8 cellular contexts compared by ENCODE assay signal in the genomic region with DNA sequence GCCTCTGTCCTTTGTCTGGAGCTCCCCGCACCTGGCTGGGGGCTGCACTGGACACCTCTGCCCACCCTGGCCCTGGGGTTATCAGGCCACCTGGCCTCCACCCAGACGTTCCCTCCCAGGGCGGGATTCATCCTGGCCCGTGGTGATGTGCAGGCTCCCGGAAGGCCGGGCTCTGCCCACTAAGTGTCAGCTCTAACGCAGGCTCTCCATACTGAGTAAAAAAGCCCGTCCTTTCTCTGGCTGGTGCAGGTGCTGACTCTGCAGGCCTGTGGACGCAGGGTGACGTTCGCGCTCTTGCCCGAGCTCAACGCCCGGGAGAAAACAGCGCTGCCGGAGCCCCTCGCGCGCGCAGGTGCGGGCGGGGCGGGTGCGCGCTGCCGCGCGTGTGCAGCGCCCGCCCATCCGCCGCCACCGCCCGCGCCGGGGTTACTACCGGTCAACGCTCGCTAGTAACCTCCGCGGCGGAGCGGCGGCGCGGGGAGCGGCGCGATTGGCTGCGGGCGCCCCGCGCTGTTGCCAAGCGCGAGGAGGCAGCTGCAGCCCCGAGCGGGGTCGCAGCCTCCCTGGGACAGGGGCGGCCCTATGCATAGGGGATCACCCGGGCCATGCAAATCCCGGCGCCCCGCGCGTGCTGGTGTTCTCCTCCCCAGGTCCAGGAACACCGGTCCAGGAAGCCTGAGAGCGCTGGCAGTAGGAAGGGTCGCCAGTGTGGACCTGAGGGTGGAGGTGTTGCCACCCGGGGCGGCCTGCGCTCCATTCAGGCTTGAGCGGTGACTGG. TPM values are rescaled to one million over a fixed set of nuclear protein-coding genes. Genes with fewer than 3 reads are reported as not detected.
DNase-seq lines count a peak whose midpoint lies in the region; ATAC-seq and TF ChIP-seq lines count a peak whose summit lies in the region.

No MANE protein-coding gene starts in this region.

- POLR2A ChIA-PET in AG04449 (lab: Yijun Ruan, JAX) = no interaction called here

- WGBS in iPS DF 6.9 (ENCODE audit: insufficient coverage, insufficient read length) = no CpG with 5 or more reads among the region's 73 CpGs
- 2 to 4% methylated on average over 73 of the region's 73 CpGs for WGBS in sigmoid colon, 2 donors

- ATAC-seq in HG03442 (IDR thresholded peaks at IDR 0.05; ENCODE audit: unreplicated experiment) = no peak

- H3K9me3 ChIP-seq in ascending aorta (no peaks in the 10 kb centered on the region), iPS DF 6.9 (ENCODE audit: control insufficient read depth, insufficient read depth, low read length) (no peaks in the 10 kb centered on the region), sigmoid colon (no peaks in the 10 kb centered on the region)

- no peak for TF ChIP-seq CTCF in AG04449 (IDR thresholded peaks at IDR 0.05; ENCODE audit: insufficient read depth, low read length, missing control alignments)
- no peak for TF ChIP-seq CTCF in ascending aorta (IDR thresholded peaks at IDR 0.05)
- no peak for TF ChIP-seq CTCF in sigmoid colon (IDR thresholded peaks at IDR 0.05)

- peak overlapping the region; percentile 10; the same call in 1 of the 2 replicates for H3K4me3 ChIP-seq in AG04449 (ENCODE audit: low read depth, low read length)
- peak overlapping the region; percentile 55 to 73 for H3K4me3 ChIP-seq in ascending aorta
- H3K4me3 ChIP-seq in iPS DF 6.9 (ENCODE audit: low read length) = peak overlapping the region; percentile 31; the same call in 1 of the 2 replicates
- H3K4me3 ChIP-seq in sigmoid colon = peak overlapping the region; percentile 39 to 61 (median 56)

- TF ChIP-seq POLR2A in GM19099 (IDR thresholded peaks at IDR 0.05; ENCODE audit: extremely low read depth, insufficient read length, low read depth) (peak; percentile 50), sigmoid colon (IDR thresholded peaks at IDR 0.05) (no peak)

- TF ChIP-seq EP300 in sigmoid colon (IDR thresholded peaks at IDR 0.05) = peak in 2 of 4 donors; percentile 44 to 59

- H3K27ac ChIP-seq in ascending aorta (peak overlapping the region; percentile 69 to 71), iPS DF 6.9 (ENCODE audit: low read length) (no peak overlapping the region), sigmoid colon (peak overlapping the region; percentile 86 to 90 (median 90))

- H3K4me1 ChIP-seq in ascending aorta (peaks cover 17 to 22% of the 10 kb centered on the region in 2 donors), iPS DF 6.9 (ENCODE audit: control insufficient read depth, insufficient read depth, low read length) (peaks cover 3% of the 10 kb centered on the region; the same call in 1 of the 2 replicates), sigmoid colon (peaks cover 0 to 72% (median 56%) of the 10 kb centered on the region in 4 donors)

- intact Hi-C loops in ascending aorta (cut with DNase I) = loop anchor here (5.0 to 10.0 kb wide), 2 partner anchors 57 to 810 kb away; a partner anchor contains a TSS
- intact Hi-C loops in sigmoid colon (cut with DNase I) = loop anchor here (10.0 kb wide), 1 partner anchor 810 kb away; a partner anchor contains a TSS

- CTCF ChIA-PET in AG04449 (lab: Yijun Ruan, JAX) = interaction anchor here (1.0 kb wide), 1 partner anchor 24 kb away, joined by 3 read pairs; no protein-coding TSS in a partner anchor

- H3K27me3 ChIP-seq in ascending aorta = no peaks in the 10 kb centered on the region
- peaks cover 4% of the 10 kb centered on the region; the same call in 1 of the 2 replicates for H3K27me3 ChIP-seq in iPS DF 6.9 (ENCODE audit: control insufficient read depth, insufficient read depth, low read length)
- no peaks in the 10 kb centered on the region for H3K27me3 ChIP-seq in sigmoid colon

- no peak for DNase-seq in AG04449 (ENCODE audit: low read depth, low spot score)
- DNase-seq in NAMALWA (ENCODE audit: low spot score) = peak; percentile 95
- peak; percentile 86 for DNase-seq in T-helper 9 cell
- DNase-seq in ascending aorta (ENCODE audit: low spot score in 2 of 2) = peak in 1 of 2 donors; percentile 80
- DNase-seq in iPS DF 6.9 (ENCODE audit: low read depth, low spot score) = no peak
- DNase-seq in sigmoid colon = peak; percentile 88

- H3K36me3 ChIP-seq in ascending aorta (no peaks in the 10 kb centered on the region), iPS DF 6.9 (ENCODE audit: control insufficient read depth, insufficient read depth, low read length) (no peaks in the 10 kb centered on the region), sigmoid colon (no peaks in the 10 kb centered on the region)

RNA-seq across cellular contexts. Expression of a gene that starts 15.7 kb away (rescaled TPM):
- 39.5 TPM for total RNA-seq in ascending aorta
- total RNA-seq in sigmoid colon = 10 to 100 TPM in 3 of 4 donors, 1 to 10 TPM in 1; 6.0 to 19.3 (median 13.6) TPM
- 10 to 100 TPM in 2 of 3 donors, 1 to 10 TPM in 1; 8.1 to 15.6 (median 10.2) TPM for polyA plus RNA-seq in sigmoid colon

Comparison
In these comparisons a context has a peak if more than half of its experiments do, and no peak if none do; other contexts are left out.
1. DNase-seq: peak in NAMALWA (single experiment), T-helper 9 cell (single experiment) and sigmoid colon (single experiment); none in AG04449 (single experiment) and iPS DF 6.9 (single experiment).
2. H3K4me3 ChIP-seq: peak in every context shown above with its lines; median percentile 64 in ascending aorta; 56 in sigmoid colon; 31 in iPS DF 6.9; 10 in AG04449.